ENCODE assay signal across 10 cellular contexts in the genomic region with DNA sequence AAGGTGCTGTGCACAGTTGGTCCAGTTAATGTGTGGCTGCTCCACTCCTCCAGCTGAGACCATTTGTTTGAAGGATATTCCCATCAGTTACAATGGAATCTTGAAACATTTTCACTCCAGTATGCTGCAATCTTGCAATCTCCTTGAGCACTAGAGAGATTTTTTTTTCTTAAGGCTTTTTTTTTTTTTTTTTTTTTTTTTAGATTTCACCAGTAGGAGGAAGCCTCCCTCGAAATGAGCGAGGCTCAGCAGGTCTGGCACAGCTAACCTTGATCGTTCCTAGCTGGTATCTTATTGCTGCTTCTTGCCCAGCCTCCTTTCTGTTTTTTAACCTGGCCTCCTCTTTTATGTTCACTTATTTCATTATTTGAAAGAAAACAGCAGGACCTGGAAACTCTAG. TPM values are rescaled to one million over a fixed set of nuclear protein-coding genes. Genes with fewer than 3 reads are reported as not detected.
A peak's percentile ranks its signal among the peaks of the same experiment; 100 is the strongest.
DNase-seq lines count a peak whose midpoint lies in the region; ATAC-seq, FAIRE-seq and TF ChIP-seq lines count a peak whose summit lies in the region.
"Had no signal": no experiment of that assay in that cellular context is flagged by ENCODE, and none has a peak within 500 bp of the region (broad histone marks: within the 10 kb centered on the region; RNA-seq: fewer than 3 reads in every experiment).

No MANE protein-coding gene starts in this region.

- peaks cover 2 to 19% (median 5%) of the 10 kb centered on the region in 4 experiments for H3K4me1 ChIP-seq in H1 (replicated peaks in 1 of 4; ENCODE audit: control insufficient read depth in 3 of 4, insufficient read depth in 4 of 4, low read length in 3 of 4)

- peak overlapping the region; percentile 84; the same call in 1 of the 2 replicates for H2BK5ac ChIP-seq in H1 (ENCODE audit: low read depth, low read length)

- H3K27ac Mint-ChIP-seq in activated CD4-positive, alpha-beta T cell treated with anti-CD3 and anti-CD28 coated beads, Interleukin-2, amount 10 ng/mL, durations not matched to agents 24 days and 14 days, result no peak overlapping the region

- no peak overlapping the region for H3K4ac ChIP-seq in H1 (replicated peaks; ENCODE audit: insufficient read length, low read depth, low read length)

- no peaks in the 10 kb centered on the region for H3K36me3 Mint-ChIP-seq in activated CD4-positive, alpha-beta T cell treated with anti-CD3 and anti-CD28 coated beads, Interleukin-2, amount 10 ng/mL, durations not matched to agents 24 days and 14 days (ENCODE audit: low read depth)

- no peak for TF ChIP-seq RAD21 in H1 (IDR thresholded peaks at IDR 0.05 in 1 of 2, conservative IDR thresholded peaks at IDR 0.05 in 1 of 2; ENCODE audit: low read depth in 2 of 2, low read length in 2 of 2)

- no peaks in the 10 kb centered on the region for H3K27me3 ChIP-seq in H1 (replicated peaks in 1 of 4; ENCODE audit: control insufficient read depth in 3 of 4, extremely low read depth in 1 of 4, insufficient read depth in 3 of 4, low read length in 3 of 4)
- H3K27me3 ChIP-seq: tibial artery had no signal

- WGBS in H1 (ENCODE audit: extremely low coverage in 1 of 2, insufficient coverage in 1 of 2, insufficient read length in 1 of 2, insufficient replicate concordance in 2 of 2, low coverage in 1 of 2, low lambda C conversion rate in 2 of 2, missing lambda C conversion rate in 1 of 2), 2 experiments, result 61% methylated on average over 3 of the region's 3 CpGs; no CpG with 5 or more reads in 1 of the 2 experiments

- FAIRE-seq in H1 (lab: Jason Lieb, UNC) (no peak), D721Med (lab: Jason Lieb, UNC) (no peak)

- H4K5ac ChIP-seq in H1 (ENCODE audit: insufficient read length, low read depth, low read length), result no peak overlapping the region

- H4K91ac ChIP-seq in H1 (replicated peaks; ENCODE audit: insufficient read length, low read length), result peak overlapping the region; percentile 53

- peaks cover 2% of the 10 kb centered on the region; the same call in 1 of the 2 replicates for H3K23me2 ChIP-seq in H1 (ENCODE audit: low read depth, low read length)

- no peaks in the 10 kb centered on the region for H3K79me2 ChIP-seq in H1 (ENCODE audit: control insufficient read depth in 1 of 2, insufficient read depth in 2 of 2, low read length in 2 of 2)

- H3K36me3 ChIP-seq in H1 (ENCODE audit: control insufficient read depth in 2 of 4, insufficient read depth in 4 of 4, low read length in 3 of 4), result no peaks in the 10 kb centered on the region
- H3K36me3 ChIP-seq: tibial artery had no signal

- no peaks in the 10 kb centered on the region for H3K79me1 ChIP-seq in H1 (ENCODE audit: low read depth, low read length)

- peak overlapping the region; percentile 40; the same call in 1 of the 2 replicates for H3K18ac ChIP-seq in H1 (ENCODE audit: extremely low read depth, low read length)

- no peak overlapping the region for H2BK120ac ChIP-seq in H1 (replicated peaks; ENCODE audit: low read depth, low read length)

- no peaks in the 10 kb centered on the region for H3K9me3 Mint-ChIP-seq in activated CD4-positive, alpha-beta T cell treated with anti-CD3 and anti-CD28 coated beads, Interleukin-2, amount 10 ng/mL, durations not matched to agents 24 days and 14 days

- H3K27ac ChIP-seq in H1 (ENCODE audit: low read depth, low read length), result no peak overlapping the region
- H3K27ac ChIP-seq: SK-N-MC, tibial artery had no signal

- no peak for TF ChIP-seq POLR2A in H1 (IDR thresholded peaks at IDR 0.05; ENCODE audit: control extremely low read depth in 1 of 2, low read depth in 2 of 2, low read length in 2 of 2)

- ATAC-seq in omental fat pad (ENCODE audit: low FRiP score) (peak; percentile 14), GM18868 (IDR thresholded peaks at IDR 0.05; ENCODE audit: unreplicated experiment) (no peak), HG03045 (IDR thresholded peaks at IDR 0.05; ENCODE audit: unreplicated experiment) (no peak)

- no peak overlapping the region for H3K14ac ChIP-seq in H1 (ENCODE audit: insufficient read length)

- peak overlapping the region; percentile 49 to 59 for H3K4me2 ChIP-seq in H1 (ENCODE audit: insufficient read depth in 1 of 2, low read depth in 2 of 2, low read length in 2 of 2)

- peak overlapping the region; percentile 68; the same call in 1 of the 2 replicates for H2BK12ac ChIP-seq in H1 (ENCODE audit: low read depth, low read length)

- TF ChIP-seq EP300 in H1 (IDR thresholded peaks at IDR 0.05; ENCODE audit: borderline replicate concordance in 1 of 2, low read depth in 2 of 2, low read length in 2 of 2), result no peak

- TF ChIP-seq CTCF in H1 (IDR thresholded peaks at IDR 0.05; ENCODE audit: control extremely low read depth in 1 of 3, insufficient read depth in 1 of 3, low read depth in 1 of 3, low read length in 3 of 3) (no peak), omental fat pad (IDR thresholded peaks at IDR 0.05) (no peak), D721Med (IDR thresholded peaks at IDR 0.05; ENCODE audit: insufficient read depth, missing control alignments) (no peak)

- no peaks in the 10 kb centered on the region for H3K27me3 Mint-ChIP-seq in activated CD4-positive, alpha-beta T cell treated with anti-CD3 and anti-CD28 coated beads, Interleukin-2, amount 10 ng/mL, durations not matched to agents 24 days and 14 days

- H3K4me3 ChIP-seq in H1 (ENCODE audit: extremely low read depth in 1 of 4, insufficient read depth in 2 of 4, low read depth in 3 of 4, low read length in 4 of 4), result peak overlapping the region in 1 of 4 experiments; percentile 38; a peak in 1 of 8 replicates
- H3K4me3 ChIP-seq: SK-N-MC, tibial artery had no signal

- H2AK5ac ChIP-seq in H1 (ENCODE audit: low read depth, low read length), result no peak overlapping the region

- intact Hi-C loops in activated CD4-positive, alpha-beta T cell treated with anti-CD3 and anti-CD28 coated beads, Interleukin-2, amount 10 ng/mL, durations not matched to agents 24 days and 14 days (cut with micrococcal nuclease), result no loop called here

- H3K4me1 Mint-ChIP-seq in activated CD4-positive, alpha-beta T cell treated with anti-CD3 and anti-CD28 coated beads, Interleukin-2, amount 10 ng/mL, durations not matched to agents 24 days and 14 days, result peaks cover 14% of the 10 kb centered on the region

- CTCF ChIA-PET in H1 (lab: Charles Lee; ENCODE audit: partially characterized antibody), result interaction anchor here (1.0 to 1.3 kb wide), 2 partner anchors 37 to 46 kb away, joined by 3 read pairs; no protein-coding TSS in a partner anchor

- no peak overlapping the region for H4K8ac ChIP-seq in H1 (ENCODE audit: extremely low read depth, insufficient read depth, low read length)

- no peaks in the 10 kb centered on the region for H3K9me3 ChIP-seq in H1 (ENCODE audit: insufficient read depth in 2 of 2, low read depth in 1 of 2, low read length in 1 of 2)
- H3K9me3 ChIP-seq: tibial artery had no signal

- POLR2A ChIA-PET in H1 (lab: Charles Lee; ENCODE audit: partially characterized antibody), result interaction anchor here (0.6 to 1.2 kb wide), 3 partner anchors 8 to 50 kb away, joined by 3 to 5 read pairs (median 3); no protein-coding TSS in a partner anchor

- peak; percentile 66 for DNase-seq in activated CD4-positive, alpha-beta T cell treated with anti-CD3 and anti-CD28 coated beads, Interleukin-2, amount 10 ng/mL, durations not matched to agents 24 days and 14 days
- DNase-seq in activated CD4-positive, alpha-beta T cell treated with anti-CD3 and anti-CD28 coated beads for 1 hour, result no peak
- peak; percentile 27 for DNase-seq in NCI-H226
- DNase-seq in H1 (ENCODE audit: low read depth in 1 of 2, low spot score in 2 of 2), result no peak
- DNase-seq in omental fat pad (ENCODE audit: low spot score), result no peak
- DNase-seq in D721Med (ENCODE audit: insufficient read length, low spot score), result no peak

- H4K20me1 ChIP-seq in H1 (replicated peaks in 1 of 2; ENCODE audit: control insufficient read depth in 1 of 2, insufficient read depth in 2 of 2, low read length in 2 of 2), result no peaks in the 10 kb centered on the region

- H2BK20ac ChIP-seq in H1 (ENCODE audit: low read length), result peak overlapping the region; percentile 68; the same call in 1 of the 2 replicates

- H3K4me3 Mint-ChIP-seq in activated CD4-positive, alpha-beta T cell treated with anti-CD3 and anti-CD28 coated beads, Interleukin-2, amount 10 ng/mL, durations not matched to agents 24 days and 14 days, result no peak overlapping the region

- no peak overlapping the region for H3K56ac ChIP-seq in H1 (replicated peaks; ENCODE audit: insufficient read length, low read depth, low read length)

- H3K9ac ChIP-seq in H1 (replicated peaks in 1 of 4; ENCODE audit: extremely low read depth in 1 of 4, low read depth in 3 of 4, low read length in 3 of 4), result no peak overlapping the region

- no peak overlapping the region for H2BK15ac ChIP-seq in H1 (ENCODE audit: low read length)

- H2AFZ ChIP-seq in H1 (ENCODE audit: low read length), result 0 out of 2 replicates have a peak overlapping the region, but pooled peaks have one; percentile 66

- H3K23ac ChIP-seq in H1 (ENCODE audit: insufficient read length), result no peak overlapping the region

TF ChIP-seq in H1, 55 proteins besides CTCF, POLR2A, EP300 and RAD21:
- TF ChIP-seq, protein P1, sequence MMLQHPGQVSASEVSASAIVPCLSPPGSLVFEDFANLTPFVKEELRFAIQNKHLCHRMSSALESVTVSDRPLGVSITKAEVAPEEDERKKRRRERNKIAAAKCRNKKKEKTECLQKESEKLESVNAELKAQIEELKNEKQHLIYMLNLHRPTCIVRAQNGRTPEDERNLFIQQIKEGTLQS (IDR thresholded peaks at IDR 0.05; ENCODE audit: insufficient read depth, low read depth, low read length), result no peak
- TF ChIP-seq TCF12 (IDR thresholded peaks at IDR 0.05; ENCODE audit: low read depth, low read length) (no peak), SP2 (IDR thresholded peaks at IDR 0.05; ENCODE audit: low read length) (no peak)
TF ChIP-seq in H1: peak in this region for 0.

RNA-seq across cellular contexts. Expression of gene RAP2B, which starts 48.1 kb away (rescaled TPM):
- total RNA-seq in activated CD4-positive, alpha-beta T cell treated with anti-CD3 and anti-CD28 coated beads, Interleukin-2, amount 10 ng/mL, durations not matched to agents 24 days and 14 days, result 13.4 and 13.5 TPM in 2 replicates
- 20.0 and 20.3 TPM in 2 replicates for total RNA-seq in H1 (2021; fragmentation: NEBNext Ultra II Directional; extraction: Animal tissue kit (Norgen Biotek cat#: 25700))
- polyA plus RNA-seq in H1 (2011; rRNA removed), result 7.5 and 9.0 TPM in 2 replicates
- 8.4 TPM for polyA plus RNA-seq in H1 (2011; cell fraction: cytosol; rRNA removed)
- 4.5 TPM for polyA plus RNA-seq in H1 (2011; cell fraction: nucleus; rRNA removed)
- polyA plus RNA-seq in H1 (2012, experiment 1 of 2), result 10.2 to 10.8 TPM (median 10.6 TPM) in 4 replicates
- polyA plus RNA-seq in H1 (2012, experiment 2 of 2), result 6.3 TPM
- polyA plus RNA-seq in H1 (2013, experiment 1 of 2), result 10.9 TPM
- 11.2 TPM for polyA plus RNA-seq in H1 (2013, experiment 2 of 2)
- 10.6 and 11.5 TPM in 2 replicates for polyA minus RNA-seq in H1 (2011; rRNA and poly(A)+ RNA removed)
- 19.2 TPM for polyA minus RNA-seq in H1 (2011; cell fraction: cytosol; rRNA and poly(A)+ RNA removed)
- 10.2 TPM for polyA minus RNA-seq in H1 (2011; cell fraction: nucleus; rRNA and poly(A)+ RNA removed)
- total RNA-seq in omental fat pad, result 10 to 100 TPM; 14.7 to 28.1 (median 20.8) TPM

Comparison
In these comparisons a context has a peak if more than half of its experiments do, and no peak if none do; other contexts are left out.
1. DNase-seq: peak in activated CD4-positive, alpha-beta T cell treated with anti-CD3 and anti-CD28 coated beads, Interleukin-2, amount 10 ng/mL, durations not matched to agents 24 days and 14 days (single experiment) and NCI-H226 (single experiment); none in activated CD4-positive, alpha-beta T cell treated with anti-CD3 and anti-CD28 coated beads for 1 hour (single experiment), H1 (0 of 2), omental fat pad (single experiment) and D721Med (single experiment).